1 cellular context compared by ENCODE assay signal in the genomic region with DNA sequence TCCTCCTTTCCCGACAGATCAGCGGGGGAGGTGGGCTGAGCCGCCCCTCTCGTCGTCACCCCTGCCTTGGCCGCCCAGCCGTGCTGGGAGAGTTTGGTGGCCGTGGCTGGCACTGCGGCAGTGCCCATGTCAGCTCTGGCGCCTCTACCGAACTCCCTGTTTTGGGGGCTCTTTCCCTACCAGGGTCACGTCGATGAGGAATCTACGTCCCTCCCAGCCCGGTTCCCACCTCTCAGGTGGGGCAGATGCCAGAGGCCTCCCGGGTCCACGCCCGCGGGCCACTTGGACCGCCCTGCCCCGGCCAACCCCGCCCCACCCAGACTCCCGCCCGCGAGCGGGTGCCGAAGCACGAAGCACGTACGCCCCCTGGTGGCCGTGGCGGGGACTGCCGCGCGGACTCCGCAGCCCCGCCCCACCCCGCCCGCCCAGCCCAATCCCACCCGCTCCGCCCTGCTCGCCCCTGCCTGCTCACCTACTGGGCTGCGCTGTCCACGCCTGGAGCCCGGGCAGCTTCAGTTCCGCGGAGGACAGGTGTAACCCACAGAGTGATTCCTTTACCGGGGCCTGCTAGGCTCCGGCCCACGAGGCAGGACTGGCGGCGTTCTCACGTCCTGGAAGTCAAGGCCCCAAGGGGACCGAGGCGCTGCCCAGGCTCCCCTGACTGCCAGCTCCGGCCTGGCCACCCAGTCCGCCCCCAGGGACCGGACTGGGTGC.
A peak's percentile ranks its signal among the peaks of the same experiment; 100 is the strongest.
TF ChIP-seq lines count a peak whose summit lies in the region.

No MANE protein-coding gene starts in this region.

TF ChIP-seq in HepG2, 621 proteins besides CTCF, POLR2A, EP300 and RAD21 (continued from another document and continues in another):
- TF ChIP-seq, protein P1, sequence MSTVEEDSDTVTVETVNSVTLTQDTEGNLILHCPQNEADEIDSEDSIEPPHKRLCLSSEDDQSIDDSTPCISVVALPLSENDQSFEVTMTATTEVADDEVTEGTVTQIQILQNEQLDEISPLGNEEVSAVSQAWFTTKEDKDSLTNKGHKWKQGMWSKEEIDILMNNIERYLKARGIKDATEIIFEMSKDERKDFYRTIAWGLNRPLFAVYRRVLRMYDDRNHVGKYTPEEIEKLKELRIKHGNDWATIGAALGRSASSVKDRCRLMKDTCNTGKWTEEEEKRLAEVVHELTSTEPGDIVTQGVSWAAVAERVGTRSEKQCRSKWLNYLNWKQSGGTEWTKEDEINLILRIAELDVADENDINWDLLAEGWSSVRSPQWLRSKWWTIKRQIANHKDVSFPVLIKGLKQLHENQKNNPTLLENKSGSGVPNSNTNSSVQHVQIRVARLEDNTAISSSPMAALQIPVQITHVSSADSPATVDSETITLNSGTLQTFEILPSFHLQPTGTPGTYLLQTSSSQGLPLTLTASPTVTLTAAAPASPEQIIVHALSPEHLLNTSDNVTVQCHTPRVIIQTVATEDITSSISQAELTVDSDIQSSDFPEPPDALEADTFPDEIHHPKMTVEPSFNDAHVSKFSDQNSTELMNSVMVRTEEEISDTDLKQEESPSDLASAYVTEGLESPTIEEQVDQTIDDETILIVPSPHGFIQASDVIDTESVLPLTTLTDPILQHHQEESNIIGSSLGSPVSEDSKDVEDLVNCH (CRISPR knock-in tag; IDR thresholded peaks at IDR 0.05): no peak
- TF ChIP-seq ZNF749 (CRISPR knock-in tag; IDR thresholded peaks at IDR 0.05; ENCODE audit: borderline replicate concordance) (no peak), PRPF4 (IDR thresholded peaks at IDR 0.05; ENCODE audit: low read depth, low read length, poor library complexity, severe bottlenecking) (no peak), ZNF317 (CRISPR knock-in tag; IDR thresholded peaks at IDR 0.05) (no peak), RXRB (CRISPR knock-in tag; IDR thresholded peaks at IDR 0.05; ENCODE audit: borderline replicate concordance) (no peak), LCORL (IDR thresholded peaks at IDR 0.05) (no peak), LCORL (CRISPR knock-in tag; IDR thresholded peaks at IDR 0.05) (0 out of 2 replicates have a peak, but pooled peaks have one; percentile 45), ZNF761 (CRISPR knock-in tag; conservative IDR thresholded peaks at IDR 0.05) (0 out of 2 replicates have a peak, but pooled peaks have one; percentile 50), ELF4 (CRISPR knock-in tag; IDR thresholded peaks at IDR 0.05; ENCODE audit: borderline replicate concordance) (no peak), ZNF816 (CRISPR knock-in tag; IDR thresholded peaks at IDR 0.05; ENCODE audit: borderline replicate concordance) (no peak), MAFF (IDR thresholded peaks at IDR 0.05; ENCODE audit: low read depth, low read length) (no peak), HNF4G (IDR thresholded peaks at IDR 0.05; ENCODE audit: borderline replicate concordance, low read depth, low read length) (no peak), HNF4G (CRISPR knock-in tag; IDR thresholded peaks at IDR 0.05; ENCODE audit: borderline replicate concordance, low read depth) (no peak), FOSL2 (CRISPR knock-in tag; IDR thresholded peaks at IDR 0.05) (no peak), ZNF253 (CRISPR knock-in tag; IDR thresholded peaks at IDR 0.05; ENCODE audit: borderline replicate concordance) (no peak), ARNT (IDR thresholded peaks at IDR 0.05) (no peak), KDM3A (CRISPR knock-in tag; IDR thresholded peaks at IDR 0.05; ENCODE audit: low read depth) (0 out of 2 replicates have a peak, but pooled peaks have one; percentile 18), ZFAT (CRISPR knock-in tag; conservative IDR thresholded peaks at IDR 0.05) (no peak), SALL2 (CRISPR knock-in tag; IDR thresholded peaks at IDR 0.05) (no peak)
- TF ChIP-seq, protein P2, sequence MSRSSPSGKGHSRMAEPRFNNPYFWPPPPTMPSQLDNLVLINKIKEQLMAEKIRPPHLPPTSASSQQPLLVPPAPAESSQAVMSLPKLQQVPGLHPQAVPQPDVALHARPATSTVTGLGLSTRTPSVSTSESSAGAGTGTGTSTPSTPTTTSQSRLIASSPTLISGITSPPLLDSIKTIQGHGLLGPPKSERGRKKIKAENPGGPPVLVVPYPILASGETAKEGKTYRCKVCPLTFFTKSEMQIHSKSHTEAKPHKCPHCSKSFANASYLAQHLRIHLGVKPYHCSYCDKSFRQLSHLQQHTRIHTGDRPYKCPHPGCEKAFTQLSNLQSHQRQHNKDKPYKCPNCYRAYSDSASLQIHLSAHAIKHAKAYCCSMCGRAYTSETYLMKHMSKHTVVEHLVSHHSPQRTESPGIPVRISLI (CRISPR knock-in tag; IDR thresholded peaks at IDR 0.05; ENCODE audit: borderline replicate concordance): no peak
- TF ChIP-seq, protein P3, sequence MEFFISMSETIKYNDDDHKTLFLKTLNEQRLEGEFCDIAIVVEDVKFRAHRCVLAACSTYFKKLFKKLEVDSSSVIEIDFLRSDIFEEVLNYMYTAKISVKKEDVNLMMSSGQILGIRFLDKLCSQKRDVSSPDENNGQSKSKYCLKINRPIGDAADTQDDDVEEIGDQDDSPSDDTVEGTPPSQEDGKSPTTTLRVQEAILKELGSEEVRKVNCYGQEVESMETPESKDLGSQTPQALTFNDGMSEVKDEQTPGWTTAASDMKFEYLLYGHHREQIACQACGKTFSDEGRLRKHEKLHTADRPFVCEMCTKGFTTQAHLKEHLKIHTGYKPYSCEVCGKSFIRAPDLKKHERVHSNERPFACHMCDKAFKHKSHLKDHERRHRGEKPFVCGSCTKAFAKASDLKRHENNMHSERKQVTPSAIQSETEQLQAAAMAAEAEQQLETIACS (CRISPR knock-in tag; IDR thresholded peaks at IDR 0.05): no peak
- TF ChIP-seq, protein P4, sequence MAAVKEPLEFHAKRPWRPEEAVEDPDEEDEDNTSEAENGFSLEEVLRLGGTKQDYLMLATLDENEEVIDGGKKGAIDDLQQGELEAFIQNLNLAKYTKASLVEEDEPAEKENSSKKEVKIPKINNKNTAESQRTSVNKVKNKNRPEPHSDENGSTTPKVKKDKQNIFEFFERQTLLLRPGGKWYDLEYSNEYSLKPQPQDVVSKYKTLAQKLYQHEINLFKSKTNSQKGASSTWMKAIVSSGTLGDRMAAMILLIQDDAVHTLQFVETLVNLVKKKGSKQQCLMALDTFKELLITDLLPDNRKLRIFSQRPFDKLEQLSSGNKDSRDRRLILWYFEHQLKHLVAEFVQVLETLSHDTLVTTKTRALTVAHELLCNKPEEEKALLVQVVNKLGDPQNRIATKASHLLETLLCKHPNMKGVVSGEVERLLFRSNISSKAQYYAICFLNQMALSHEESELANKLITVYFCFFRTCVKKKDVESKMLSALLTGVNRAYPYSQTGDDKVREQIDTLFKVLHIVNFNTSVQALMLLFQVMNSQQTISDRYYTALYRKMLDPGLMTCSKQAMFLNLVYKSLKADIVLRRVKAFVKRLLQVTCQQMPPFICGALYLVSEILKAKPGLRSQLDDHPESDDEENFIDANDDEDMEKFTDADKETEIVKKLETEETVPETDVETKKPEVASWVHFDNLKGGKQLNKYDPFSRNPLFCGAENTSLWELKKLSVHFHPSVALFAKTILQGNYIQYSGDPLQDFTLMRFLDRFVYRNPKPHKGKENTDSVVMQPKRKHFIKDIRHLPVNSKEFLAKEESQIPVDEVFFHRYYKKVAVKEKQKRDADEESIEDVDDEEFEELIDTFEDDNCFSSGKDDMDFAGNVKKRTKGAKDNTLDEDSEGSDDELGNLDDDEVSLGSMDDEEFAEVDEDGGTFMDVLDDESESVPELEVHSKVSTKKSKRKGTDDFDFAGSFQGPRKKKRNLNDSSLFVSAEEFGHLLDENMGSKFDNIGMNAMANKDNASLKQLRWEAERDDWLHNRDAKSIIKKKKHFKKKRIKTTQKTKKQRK (IDR thresholded peaks at IDR 0.05; ENCODE audit: low read length): no peak
- TF ChIP-seq, protein P5, sequence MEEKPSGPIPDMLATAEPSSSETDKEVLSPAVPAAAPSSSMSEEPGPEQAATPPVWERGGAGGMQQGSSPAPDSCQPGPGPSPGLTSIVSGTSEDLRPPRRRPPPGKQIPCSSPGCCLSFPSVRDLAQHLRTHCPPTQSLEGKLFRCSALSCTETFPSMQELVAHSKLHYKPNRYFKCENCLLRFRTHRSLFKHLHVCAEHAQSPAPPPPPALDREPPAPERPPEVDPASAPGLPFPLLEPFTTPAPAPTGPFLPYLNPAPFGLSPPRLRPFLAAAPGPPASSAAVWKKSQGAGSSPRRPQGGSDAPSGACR (CRISPR knock-in tag; IDR thresholded peaks at IDR 0.05): no peak
- TF ChIP-seq, protein P6, sequence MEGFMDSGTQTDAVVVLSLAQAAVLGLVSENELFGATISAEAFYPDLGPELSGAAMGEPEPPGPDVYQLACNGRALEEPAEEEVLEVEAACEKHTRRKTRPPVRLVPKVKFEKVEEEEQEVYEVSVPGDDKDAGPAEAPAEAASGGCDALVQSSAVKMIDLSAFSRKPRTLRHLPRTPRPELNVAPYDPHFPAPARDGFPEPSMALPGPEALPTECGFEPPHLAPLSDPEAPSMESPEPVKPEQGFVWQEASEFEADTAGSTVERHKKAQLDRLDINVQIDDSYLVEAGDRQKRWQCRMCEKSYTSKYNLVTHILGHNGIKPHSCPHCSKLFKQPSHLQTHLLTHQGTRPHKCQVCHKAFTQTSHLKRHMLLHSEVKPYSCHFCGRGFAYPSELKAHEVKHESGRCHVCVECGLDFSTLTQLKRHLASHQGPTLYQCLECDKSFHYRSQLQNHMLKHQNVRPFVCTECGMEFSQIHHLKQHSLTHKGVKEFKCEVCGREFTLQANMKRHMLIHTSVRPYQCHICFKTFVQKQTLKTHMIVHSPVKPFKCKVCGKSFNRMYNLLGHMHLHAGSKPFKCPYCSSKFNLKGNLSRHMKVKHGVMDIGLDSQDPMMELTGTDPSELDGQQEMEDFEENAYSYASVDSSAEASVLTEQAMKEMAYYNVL (CRISPR knock-in tag; IDR thresholded peaks at IDR 0.05; ENCODE audit: borderline replicate concordance): peak; percentile 45; the same call in 1 of the 2 replicates
- TF ChIP-seq, protein P7, sequence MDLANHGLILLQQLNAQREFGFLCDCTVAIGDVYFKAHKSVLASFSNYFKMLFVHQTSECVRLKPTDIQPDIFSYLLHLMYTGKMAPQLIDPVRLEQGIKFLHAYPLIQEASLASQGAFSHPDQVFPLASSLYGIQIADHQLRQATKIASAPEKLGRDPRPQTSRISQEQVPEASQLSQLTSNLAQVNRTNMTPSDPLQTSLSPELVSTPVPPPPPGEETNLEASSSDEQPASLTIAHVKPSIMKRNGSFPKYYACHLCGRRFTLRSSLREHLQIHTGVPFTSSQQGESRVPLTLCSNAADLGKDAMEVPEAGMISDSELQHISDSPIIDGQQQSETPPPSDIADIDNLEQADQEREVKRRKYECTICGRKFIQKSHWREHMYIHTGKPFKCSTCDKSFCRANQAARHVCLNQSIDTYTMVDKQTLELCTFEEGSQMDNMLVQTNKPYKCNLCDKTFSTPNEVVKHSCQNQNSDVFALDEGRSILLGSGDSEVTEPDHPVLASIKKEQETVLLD (CRISPR knock-in tag; IDR thresholded peaks at IDR 0.05; ENCODE audit: low read depth): no peak
- TF ChIP-seq, protein P8, sequence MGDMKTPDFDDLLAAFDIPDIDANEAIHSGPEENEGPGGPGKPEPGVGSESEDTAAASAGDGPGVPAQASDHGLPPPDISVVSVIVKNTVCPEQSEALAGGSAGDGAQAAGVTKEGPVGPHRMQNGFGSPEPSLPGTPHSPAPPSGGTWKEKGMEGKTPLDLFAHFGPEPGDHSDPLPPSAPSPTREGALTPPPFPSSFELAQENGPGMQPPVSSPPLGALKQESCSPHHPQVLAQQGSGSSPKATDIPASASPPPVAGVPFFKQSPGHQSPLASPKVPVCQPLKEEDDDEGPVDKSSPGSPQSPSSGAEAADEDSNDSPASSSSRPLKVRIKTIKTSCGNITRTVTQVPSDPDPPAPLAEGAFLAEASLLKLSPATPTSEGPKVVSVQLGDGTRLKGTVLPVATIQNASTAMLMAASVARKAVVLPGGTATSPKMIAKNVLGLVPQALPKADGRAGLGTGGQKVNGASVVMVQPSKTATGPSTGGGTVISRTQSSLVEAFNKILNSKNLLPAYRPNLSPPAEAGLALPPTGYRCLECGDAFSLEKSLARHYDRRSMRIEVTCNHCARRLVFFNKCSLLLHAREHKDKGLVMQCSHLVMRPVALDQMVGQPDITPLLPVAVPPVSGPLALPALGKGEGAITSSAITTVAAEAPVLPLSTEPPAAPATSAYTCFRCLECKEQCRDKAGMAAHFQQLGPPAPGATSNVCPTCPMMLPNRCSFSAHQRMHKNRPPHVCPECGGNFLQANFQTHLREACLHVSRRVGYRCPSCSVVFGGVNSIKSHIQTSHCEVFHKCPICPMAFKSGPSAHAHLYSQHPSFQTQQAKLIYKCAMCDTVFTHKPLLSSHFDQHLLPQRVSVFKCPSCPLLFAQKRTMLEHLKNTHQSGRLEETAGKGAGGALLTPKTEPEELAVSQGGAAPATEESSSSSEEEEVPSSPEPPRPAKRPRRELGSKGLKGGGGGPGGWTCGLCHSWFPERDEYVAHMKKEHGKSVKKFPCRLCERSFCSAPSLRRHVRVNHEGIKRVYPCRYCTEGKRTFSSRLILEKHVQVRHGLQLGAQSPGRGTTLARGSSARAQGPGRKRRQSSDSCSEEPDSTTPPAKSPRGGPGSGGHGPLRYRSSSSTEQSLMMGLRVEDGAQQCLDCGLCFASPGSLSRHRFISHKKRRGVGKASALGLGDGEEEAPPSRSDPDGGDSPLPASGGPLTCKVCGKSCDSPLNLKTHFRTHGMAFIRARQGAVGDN (CRISPR knock-in tag; IDR thresholded peaks at IDR 0.05): peak; percentile 63
- TF ChIP-seq, protein P9, sequence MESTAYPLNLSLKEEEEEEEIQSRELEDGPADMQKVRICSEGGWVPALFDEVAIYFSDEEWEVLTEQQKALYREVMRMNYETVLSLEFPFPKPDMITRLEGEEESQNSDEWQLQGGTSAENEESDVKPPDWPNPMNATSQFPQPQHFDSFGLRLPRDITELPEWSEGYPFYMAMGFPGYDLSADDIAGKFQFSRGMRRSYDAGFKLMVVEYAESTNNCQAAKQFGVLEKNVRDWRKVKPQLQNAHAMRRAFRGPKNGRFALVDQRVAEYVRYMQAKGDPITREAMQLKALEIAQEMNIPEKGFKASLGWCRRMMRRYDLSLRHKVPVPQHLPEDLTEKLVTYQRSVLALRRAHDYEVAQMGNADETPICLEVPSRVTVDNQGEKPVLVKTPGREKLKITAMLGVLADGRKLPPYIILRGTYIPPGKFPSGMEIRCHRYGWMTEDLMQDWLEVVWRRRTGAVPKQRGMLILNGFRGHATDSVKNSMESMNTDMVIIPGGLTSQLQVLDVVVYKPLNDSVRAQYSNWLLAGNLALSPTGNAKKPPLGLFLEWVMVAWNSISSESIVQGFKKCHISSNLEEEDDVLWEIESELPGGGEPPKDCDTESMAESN (CRISPR knock-in tag; conservative IDR thresholded peaks at IDR 0.05): no peak; the same call in 1 of the 2 replicates
- TF ChIP-seq, protein P10, sequence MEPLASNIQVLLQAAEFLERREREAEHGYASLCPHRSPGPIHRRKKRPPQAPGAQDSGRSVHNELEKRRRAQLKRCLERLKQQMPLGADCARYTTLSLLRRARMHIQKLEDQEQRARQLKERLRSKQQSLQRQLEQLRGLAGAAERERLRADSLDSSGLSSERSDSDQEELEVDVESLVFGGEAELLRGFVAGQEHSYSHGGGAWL (CRISPR knock-in tag; IDR thresholded peaks at IDR 0.05): no peak
